1 cellular context compared by ENCODE assay signal in the genomic region with DNA sequence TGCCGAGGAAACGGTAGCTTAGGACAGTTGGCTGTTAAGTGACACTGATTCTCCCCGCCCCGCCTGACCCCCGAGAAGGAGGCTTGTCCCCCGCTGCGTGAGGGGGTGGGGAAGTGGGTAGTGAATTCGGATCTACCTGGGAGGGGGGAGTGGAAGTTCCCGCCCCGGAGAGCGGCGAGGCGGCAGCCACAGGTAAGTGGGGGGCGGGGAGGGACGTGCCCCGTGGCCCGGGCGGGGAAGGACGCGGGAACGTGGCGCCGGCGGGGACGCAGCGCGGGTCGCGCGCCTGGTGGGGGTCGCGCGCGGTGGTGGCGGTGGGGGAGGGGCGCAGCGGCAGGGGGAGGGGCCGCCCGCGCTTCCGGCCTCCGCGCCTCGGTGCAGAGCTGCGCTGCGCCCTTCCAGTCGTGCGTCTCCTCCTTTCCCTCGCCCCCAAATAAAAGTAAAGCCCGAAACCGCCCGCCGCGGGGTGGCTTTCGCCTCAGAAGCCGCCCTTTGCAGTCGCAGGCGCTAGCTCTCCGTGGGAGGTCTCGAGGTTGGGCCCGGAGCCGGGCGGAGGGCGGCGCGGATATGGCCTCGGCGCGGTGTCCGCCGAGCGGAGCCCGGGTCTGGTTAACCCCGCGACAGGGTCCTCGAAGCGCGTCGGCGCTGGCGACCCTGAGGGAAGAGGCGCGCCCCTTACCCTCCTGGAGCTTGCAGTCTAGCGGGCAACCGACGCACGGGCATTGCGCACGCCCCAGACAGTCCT.
A peak's percentile ranks its signal among the peaks of the same experiment; 100 is the strongest.
TF ChIP-seq lines count a peak whose summit lies in the region.

No MANE protein-coding gene starts in this region.

TF ChIP-seq in IMR-90, 13 proteins besides CTCF, POLR2A, EP300 and RAD21 (continued from another document):
- TF ChIP-seq, protein P1, sequence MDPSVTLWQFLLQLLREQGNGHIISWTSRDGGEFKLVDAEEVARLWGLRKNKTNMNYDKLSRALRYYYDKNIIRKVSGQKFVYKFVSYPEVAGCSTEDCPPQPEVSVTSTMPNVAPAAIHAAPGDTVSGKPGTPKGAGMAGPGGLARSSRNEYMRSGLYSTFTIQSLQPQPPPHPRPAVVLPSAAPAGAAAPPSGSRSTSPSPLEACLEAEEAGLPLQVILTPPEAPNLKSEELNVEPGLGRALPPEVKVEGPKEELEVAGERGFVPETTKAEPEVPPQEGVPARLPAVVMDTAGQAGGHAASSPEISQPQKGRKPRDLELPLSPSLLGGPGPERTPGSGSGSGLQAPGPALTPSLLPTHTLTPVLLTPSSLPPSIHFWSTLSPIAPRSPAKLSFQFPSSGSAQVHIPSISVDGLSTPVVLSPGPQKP (IDR thresholded peaks at IDR 0.05; ENCODE audit: borderline replicate concordance, low read depth, low read length) = no peak
- no peak for TF ChIP-seq BHLHE40 (IDR thresholded peaks at IDR 0.05; ENCODE audit: low read depth, low read length)
- TF ChIP-seq MXI1 (IDR thresholded peaks at IDR 0.05; ENCODE audit: borderline replicate concordance, low read depth, low read length) = peak; percentile 14; the same call in 1 of the 2 replicates
- TF ChIP-seq MAZ (IDR thresholded peaks at IDR 0.05; ENCODE audit: borderline replicate concordance, low read depth, low read length) = no peak
